In the genomic region with DNA sequence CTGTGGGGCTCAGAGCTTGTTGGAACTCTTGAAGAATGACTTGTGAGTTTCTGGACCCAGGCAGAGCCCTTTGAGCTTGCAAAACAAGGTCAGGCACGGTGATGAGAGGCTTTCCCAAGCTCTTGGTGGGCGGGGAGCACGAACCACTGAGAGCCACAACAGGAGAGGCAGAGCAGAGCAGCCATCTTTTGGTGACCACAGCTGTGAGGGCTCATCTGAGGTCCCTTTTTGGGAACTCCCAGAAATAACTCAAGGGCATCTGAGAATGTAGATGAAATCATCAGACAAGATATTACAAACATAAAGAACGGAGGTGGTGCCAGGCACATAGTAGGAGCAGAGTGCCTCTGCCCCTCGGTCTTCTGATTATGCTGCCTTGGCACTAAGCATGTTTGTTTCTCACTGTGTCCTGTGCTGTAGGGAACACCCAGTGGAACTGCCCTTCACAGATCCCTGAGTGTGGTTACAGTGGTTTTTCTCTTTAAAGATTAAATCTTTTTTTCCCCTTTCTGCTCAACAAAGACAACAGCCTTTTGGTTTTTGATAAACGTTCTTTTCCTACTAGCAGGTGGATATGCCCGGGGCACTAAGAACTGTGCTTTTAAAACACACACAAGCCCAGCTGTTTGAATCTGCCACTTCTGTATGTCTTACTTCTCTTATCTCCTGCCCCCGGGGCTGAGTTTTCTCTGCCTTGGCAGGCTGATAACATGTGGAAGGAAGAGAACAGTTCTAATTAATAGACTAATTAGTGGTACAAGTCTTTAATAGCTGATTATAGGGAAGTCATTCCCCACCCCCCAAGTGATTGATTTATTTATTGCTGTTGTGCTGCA, we compare ENCODE assay signal across 9 cellular contexts. TPM values are rescaled to one million over a fixed set of nuclear protein-coding genes. Genes with fewer than 3 reads are reported as not detected.
DNase-seq lines count a peak whose midpoint lies in the region; ATAC-seq and TF ChIP-seq lines count a peak whose summit lies in the region.
"Had no signal": no experiment of that assay in that cellular context is flagged by ENCODE, and none has a peak within 500 bp of the region (broad histone marks: within the 10 kb centered on the region; RNA-seq: fewer than 3 reads in every experiment).

No MANE protein-coding gene starts in this region.

- peak; percentile 41 for ATAC-seq in GM18868 (IDR thresholded peaks at IDR 0.05; ENCODE audit: unreplicated experiment)
- no peak for ATAC-seq in HG03520 (IDR thresholded peaks at IDR 0.05; ENCODE audit: unreplicated experiment)

- CTCF ChIA-PET in activated naive CD4-positive, alpha-beta T cell treated with anti-CD3 and anti-CD28 coated beads, Interleukin-2, amount 10 ng/mL, durations not matched to agents 7 days and 5 days (lab: Charles Lee) = interaction anchor here (0.5 to 12.6 kb wide), 7 partner anchors 10 to 90 kb away, joined by 3 to 237 read pairs (median 6); no protein-coding TSS in a partner anchor

- DNase-seq in NCI-H526 treated with DMSO at 0.1 percent for 48 hours (lab: John Stamatoyannopoulos, UW) (peak; percentile 64), testis (no peak), NCI-H187 (lab: John Stamatoyannopoulos, UW) (no peak), AG08396 (ENCODE audit: low spot score) (no peak)
- DNase-seq in activated naive CD4-positive, alpha-beta T cell treated with anti-CD3 and anti-CD28 coated beads, Interleukin-2, amount 10 ng/mL, durations not matched to agents 7 days and 5 days = peak; percentile 57

- H3K4me1 ChIP-seq in parathyroid adenoma = peaks cover 10% of the 10 kb centered on the region
- H3K4me1 ChIP-seq in testis = peaks cover 11% of the 10 kb centered on the region

- intact Hi-C loops in testis (cut with DNase I; ENCODE audit: low total_unique reads) = no loop called here

- H3K27me3 ChIP-seq in parathyroid adenoma (ENCODE audit: control insufficient read depth, insufficient read depth, low read length) = no peaks in the 10 kb centered on the region
- H3K27me3 ChIP-seq in testis = no peaks in the 10 kb centered on the region

- H3K79me2 ChIP-seq in parathyroid adenoma = peaks cover 29% of the 10 kb centered on the region

- peak overlapping the region; percentile 83 for H2AFZ ChIP-seq in parathyroid adenoma

- H3K4me3 ChIP-seq in parathyroid adenoma (ENCODE audit: low read depth, low read length) (no peak overlapping the region), testis (no peak overlapping the region)

- TF ChIP-seq POLR2A in testis (IDR thresholded peaks at IDR 0.05) = no peak

- H3K36me3 Mint-ChIP-seq in activated naive CD4-positive, alpha-beta T cell treated with anti-CD3 and anti-CD28 coated beads, Interleukin-2, amount 10 ng/mL, durations not matched to agents 7 days and 5 days = peaks cover 1% of the 10 kb centered on the region

- TF ChIP-seq CTCF in parathyroid adenoma (IDR thresholded peaks at IDR 0.05) = no peak
- no peak for TF ChIP-seq CTCF in testis (IDR thresholded peaks at IDR 0.05)

- H3K27me3 Mint-ChIP-seq in activated naive CD4-positive, alpha-beta T cell treated with anti-CD3 and anti-CD28 coated beads, Interleukin-2, amount 10 ng/mL, durations not matched to agents 7 days and 5 days = no peaks in the 10 kb centered on the region

- H3K4me1 Mint-ChIP-seq in activated naive CD4-positive, alpha-beta T cell treated with anti-CD3 and anti-CD28 coated beads, Interleukin-2, amount 10 ng/mL, durations not matched to agents 7 days and 5 days = peaks cover 67% of the 10 kb centered on the region

- no peak overlapping the region for H3K9ac ChIP-seq in parathyroid adenoma

- no peak overlapping the region for H3K4me2 ChIP-seq in parathyroid adenoma (ENCODE audit: low read length)

- H3K27ac Mint-ChIP-seq in activated naive CD4-positive, alpha-beta T cell treated with anti-CD3 and anti-CD28 coated beads, Interleukin-2, amount 10 ng/mL, durations not matched to agents 7 days and 5 days = peak overlapping the region; percentile 87

- H3K9me3 Mint-ChIP-seq in activated naive CD4-positive, alpha-beta T cell treated with anti-CD3 and anti-CD28 coated beads, Interleukin-2, amount 10 ng/mL, durations not matched to agents 7 days and 5 days = no peaks in the 10 kb centered on the region

- WGBS in testis, 2 donors = 39 to 50% methylated on average over 8 of the region's 8 CpGs

- H3K9me3 ChIP-seq in parathyroid adenoma (ENCODE audit: control insufficient read depth, low read length) = no peaks in the 10 kb centered on the region
- no peaks in the 10 kb centered on the region for H3K9me3 ChIP-seq in testis

- H3K36me3 ChIP-seq in parathyroid adenoma (ENCODE audit: control insufficient read depth, insufficient read depth, low read length) (no peaks in the 10 kb centered on the region), testis (ENCODE audit: low read depth, missing control alignments) (no peaks in the 10 kb centered on the region)

- peak overlapping the region; percentile 55 for H3K4me3 Mint-ChIP-seq in activated naive CD4-positive, alpha-beta T cell treated with anti-CD3 and anti-CD28 coated beads, Interleukin-2, amount 10 ng/mL, durations not matched to agents 7 days and 5 days

- H3K27ac ChIP-seq in parathyroid adenoma = no peak overlapping the region
- no peak overlapping the region for H3K27ac ChIP-seq in testis

RNA-seq across cellular contexts. Expression of a gene that starts 37.7 kb away (rescaled TPM):
- total RNA-seq in testis = 10 to 100 TPM; 28.3 to 32.5 TPM
- 70.7 TPM for polyA plus RNA-seq in testis (ENCODE audit: insufficient read depth, low read depth, low replicate concordance)
- polyA plus RNA-seq: neural cell had no signal

Comparison
In these comparisons a context has a peak if more than half of its experiments do, and no peak if none do; other contexts are left out.
1. DNase-seq: peak in NCI-H526 treated with DMSO at 0.1 percent for 48 hours (single experiment) and activated naive CD4-positive, alpha-beta T cell treated with anti-CD3 and anti-CD28 coated beads, Interleukin-2, amount 10 ng/mL, durations not matched to agents 7 days and 5 days (single experiment); none in testis (single experiment), NCI-H187 (0 of 2) and AG08396 (single experiment).